Comparison of ENCODE assay signal across 8 cellular contexts in the genomic region with DNA sequence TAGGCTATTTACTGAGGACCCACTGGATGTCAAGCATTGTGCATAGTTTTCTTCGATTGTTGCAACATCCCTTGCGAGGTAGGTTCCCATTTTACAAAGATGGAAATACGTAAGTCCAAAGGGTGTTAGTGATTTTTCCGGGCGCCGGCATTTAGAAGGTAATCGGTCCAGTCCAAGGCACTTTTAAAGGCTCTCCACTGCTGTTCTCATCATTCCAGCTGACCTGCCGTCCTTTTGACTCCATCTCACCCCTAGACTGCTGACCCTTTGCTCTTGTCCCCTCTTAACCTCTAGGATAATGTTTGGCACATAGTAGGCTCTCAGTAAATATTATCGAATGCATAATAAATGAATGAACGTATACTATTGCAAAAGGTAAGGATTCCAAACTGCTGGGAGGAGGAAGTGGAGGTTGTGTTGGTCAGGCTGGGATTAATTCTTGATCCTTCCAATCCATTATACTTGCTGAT. TPM values are rescaled to one million over a fixed set of nuclear protein-coding genes. Genes with fewer than 3 reads are reported as not detected.
DNase-seq lines count a peak whose midpoint lies in the region; ATAC-seq and FAIRE-seq lines count a peak whose summit lies in the region.

No MANE protein-coding gene starts in this region.

- CTCF ChIA-PET in activated CD4-positive, alpha-beta memory T cell treated with anti-CD3 and anti-CD28 coated beads, Interleukin-2, amount 10 ng/mL, durations not matched to agents 7 days and 5 days (lab: Charles Lee) = interaction anchor here (0.5 to 3.2 kb wide), 8 partner anchors 13 to 698 kb away, joined by 3 to 16 read pairs (median 5); partner anchors contain the start of genes HDDC3 and NGRN

- peak overlapping the region; percentile 86 for H3K27ac Mint-ChIP-seq in T-helper 1 cell treated with Interleukin-12 subunit alpha and Interleukin-12 subunit beta and Interleukin-4 antibody, amounts not matched to agents 30 μg/mL and 1 μg/mL, for 36 hours
- peak overlapping the region; percentile 81 for H3K27ac Mint-ChIP-seq in activated CD4-positive, alpha-beta memory T cell treated with anti-CD3 and anti-CD28 coated beads, Interleukin-2, amount 10 ng/mL, durations not matched to agents 7 days and 5 days
- H3K27ac Mint-ChIP-seq in immature natural killer cell = peak overlapping the region; percentile 96 to 100 (median 98)

- H3K4me3 Mint-ChIP-seq in T-helper 1 cell treated with Interleukin-12 subunit alpha and Interleukin-12 subunit beta and Interleukin-4 antibody, amounts not matched to agents 30 μg/mL and 1 μg/mL, for 36 hours = peak overlapping the region; percentile 86
- H3K4me3 Mint-ChIP-seq in activated CD4-positive, alpha-beta memory T cell treated with anti-CD3 and anti-CD28 coated beads, Interleukin-2, amount 10 ng/mL, durations not matched to agents 7 days and 5 days = peak overlapping the region; percentile 82
- peak overlapping the region; percentile 87 to 96 (median 89) for H3K4me3 Mint-ChIP-seq in immature natural killer cell

- POLR2A ChIA-PET in activated CD4-positive, alpha-beta memory T cell treated with anti-CD3 and anti-CD28 coated beads, Interleukin-2, amount 10 ng/mL, durations not matched to agents 7 days and 5 days (lab: Charles Lee) = interaction anchor here (0.6 to 4.8 kb wide), 18 partner anchors 9 to 697 kb away, joined by 3 to 99 read pairs (median 5); partner anchors contain the start of genes HDDC3, IDH2, IQGAP1 and MAN2A2

- H3K9me3 Mint-ChIP-seq in T-helper 1 cell treated with Interleukin-12 subunit alpha and Interleukin-12 subunit beta and Interleukin-4 antibody, amounts not matched to agents 30 μg/mL and 1 μg/mL, for 36 hours = no peaks in the 10 kb centered on the region
- no peaks in the 10 kb centered on the region for H3K9me3 Mint-ChIP-seq in activated CD4-positive, alpha-beta memory T cell treated with anti-CD3 and anti-CD28 coated beads, Interleukin-2, amount 10 ng/mL, durations not matched to agents 7 days and 5 days
- H3K9me3 Mint-ChIP-seq in immature natural killer cell = no peaks in the 10 kb centered on the region

- peaks cover 40% of the 10 kb centered on the region for H3K36me3 Mint-ChIP-seq in T-helper 1 cell treated with Interleukin-12 subunit alpha and Interleukin-12 subunit beta and Interleukin-4 antibody, amounts not matched to agents 30 μg/mL and 1 μg/mL, for 36 hours (ENCODE audit: low read depth)
- peaks cover 44% of the 10 kb centered on the region for H3K36me3 Mint-ChIP-seq in activated CD4-positive, alpha-beta memory T cell treated with anti-CD3 and anti-CD28 coated beads, Interleukin-2, amount 10 ng/mL, durations not matched to agents 7 days and 5 days (ENCODE audit: low read depth)
- H3K36me3 Mint-ChIP-seq in immature natural killer cell = peaks cover 12 to 31% (median 24%) of the 10 kb centered on the region in 3 donors

- H3K27ac ChIP-seq in temporal lobe (ENCODE audit: low read depth, low read length) = peak overlapping the region; percentile 75

- H3K27me3 Mint-ChIP-seq in T-helper 1 cell treated with Interleukin-12 subunit alpha and Interleukin-12 subunit beta and Interleukin-4 antibody, amounts not matched to agents 30 μg/mL and 1 μg/mL, for 36 hours (ENCODE audit: low read depth) = no peaks in the 10 kb centered on the region
- no peaks in the 10 kb centered on the region for H3K27me3 Mint-ChIP-seq in activated CD4-positive, alpha-beta memory T cell treated with anti-CD3 and anti-CD28 coated beads, Interleukin-2, amount 10 ng/mL, durations not matched to agents 7 days and 5 days
- peaks cover 19 to 20% (median 20%) of the 10 kb centered on the region in 3 donors for H3K27me3 Mint-ChIP-seq in immature natural killer cell (ENCODE audit: low read depth in 3 of 3)

- DNase-seq in T-helper 1 cell (no peak), immature natural killer cell (no peak), NCI-H1417 treated with DMSO at 0.1 percent for 48 hours (lab: John Stamatoyannopoulos, UW) (no peak), urothelium cell line (ENCODE audit: low spot score) (no peak)
- no peak for DNase-seq in activated CD4-positive, alpha-beta memory T cell treated with anti-CD3 and anti-CD28 coated beads, Interleukin-2, amount 10 ng/mL, durations not matched to agents 7 days and 5 days

- peaks cover 46% of the 10 kb centered on the region for H3K4me1 Mint-ChIP-seq in T-helper 1 cell treated with Interleukin-12 subunit alpha and Interleukin-12 subunit beta and Interleukin-4 antibody, amounts not matched to agents 30 μg/mL and 1 μg/mL, for 36 hours (ENCODE audit: low read depth)
- peaks cover 64% of the 10 kb centered on the region for H3K4me1 Mint-ChIP-seq in activated CD4-positive, alpha-beta memory T cell treated with anti-CD3 and anti-CD28 coated beads, Interleukin-2, amount 10 ng/mL, durations not matched to agents 7 days and 5 days
- peaks cover 53 to 55% of the 10 kb centered on the region in 2 donors for H3K4me1 Mint-ChIP-seq in immature natural killer cell

- FAIRE-seq in urothelium cell line (lab: Jason Lieb, UNC) = no peak

- no peak for ATAC-seq in GM18873 (IDR thresholded peaks at IDR 0.05; ENCODE audit: low FRiP score, unreplicated experiment)

RNA-seq across cellular contexts. Expression of gene GDPGP1, which starts 0.5 kb away (rescaled TPM):
- 10 to 100 TPM; 10.3 to 10.5 TPM for total RNA-seq in activated CD4-positive, alpha-beta memory T cell treated with anti-CD3 and anti-CD28 coated beads, Interleukin-2, amount 10 ng/mL, durations not matched to agents 7 days and 5 days
- polyA plus RNA-seq in immature natural killer cell = 1 to 10 TPM in 2 of 3 donors, under 1 TPM in 1; 0.82 to 5.9 (median 1.4) TPM
- total RNA-seq in temporal lobe = 4.4 TPM

RNA-seq across cellular contexts. Expression of gene CIB1, which starts 0.8 kb away (rescaled TPM):
- 100 to 1,000 TPM; 118 to 120 TPM for total RNA-seq in activated CD4-positive, alpha-beta memory T cell treated with anti-CD3 and anti-CD28 coated beads, Interleukin-2, amount 10 ng/mL, durations not matched to agents 7 days and 5 days
- polyA plus RNA-seq in immature natural killer cell = 100 to 1,000 TPM; 219 to 304 (median 265) TPM
- total RNA-seq in temporal lobe = 3.4 TPM

RNA-seq across cellular contexts. Expression of gene TTLL13, which starts 14.8 kb away (rescaled TPM):
- under 1 TPM; 0.45 to 0.58 TPM for total RNA-seq in activated CD4-positive, alpha-beta memory T cell treated with anti-CD3 and anti-CD28 coated beads, Interleukin-2, amount 10 ng/mL, durations not matched to agents 7 days and 5 days
- 1 to 10 TPM in 1 of 3 donors, under 1 TPM in 2; 0.23 to 2.0 (median 0.24) TPM for polyA plus RNA-seq in immature natural killer cell
- total RNA-seq in temporal lobe = under 0.01 TPM

RNA-seq across cellular contexts. Expression of gene NGRN, which starts 30.9 kb away (rescaled TPM):
- total RNA-seq in activated CD4-positive, alpha-beta memory T cell treated with anti-CD3 and anti-CD28 coated beads, Interleukin-2, amount 10 ng/mL, durations not matched to agents 7 days and 5 days = 10 to 100 TPM; 27.4 to 28.3 TPM
- 10 to 100 TPM; 20.2 to 32.1 (median 26.0) TPM for polyA plus RNA-seq in immature natural killer cell
- total RNA-seq in temporal lobe = 194 TPM

RNA-seq across cellular contexts. Expression of gene SEMA4B, which starts 33.4 kb away (rescaled TPM):
- 10 to 100 TPM; 29.7 to 29.9 TPM for total RNA-seq in activated CD4-positive, alpha-beta memory T cell treated with anti-CD3 and anti-CD28 coated beads, Interleukin-2, amount 10 ng/mL, durations not matched to agents 7 days and 5 days
- polyA plus RNA-seq in immature natural killer cell = 10 to 100 TPM in 2 of 3 donors, 1 to 10 TPM in 1; 3.3 to 12.1 (median 11.4) TPM
- total RNA-seq in temporal lobe = 35.4 TPM

Comparison
In these comparisons a context has a peak if more than half of its experiments do, and no peak if none do; other contexts are left out.
1. RNA of gene CIB1, which starts 0.8 kb away (total RNA-seq): 118 to 120 TPM in activated CD4-positive, alpha-beta memory T cell treated with anti-CD3 and anti-CD28 coated beads, Interleukin-2, amount 10 ng/mL, durations not matched to agents 7 days and 5 days; 3.4 TPM in temporal lobe (single experiment); every median in the first group is over 10 times any median in the second.
2. Peak in every context shown above with its lines, with median percentiles within 50 percentile points of each other: H3K27ac Mint-ChIP-seq and H3K4me3 Mint-ChIP-seq.